Comparison of ENCODE assay signal across 8 cellular contexts in genomic region chrX:12978205-12979010, GRCh38. TPM values are rescaled to one million over a fixed set of nuclear protein-coding genes. Genes with fewer than 3 reads are reported as not detected.
A peak's percentile ranks its signal among the peaks of the same experiment; 100 is the strongest.
DNase-seq lines count a peak whose midpoint lies in the region; ATAC-seq, FAIRE-seq and TF ChIP-seq lines count a peak whose summit lies in the region.

No MANE protein-coding gene starts in this region.

- H3K27me3 ChIP-seq in H1 (replicated peaks in 1 of 4; ENCODE audit: control insufficient read depth in 3 of 4, extremely low read depth in 1 of 4, insufficient read depth in 3 of 4, low read length in 3 of 4) (no peaks in the 10 kb centered on the region), upper lobe of right lung (no peaks in the 10 kb centered on the region)

- H2BK120ac ChIP-seq in H1 (replicated peaks; ENCODE audit: low read depth, low read length) = no peak overlapping the region

- peak; percentile 81 to 84 for TF ChIP-seq POLR2A in H1 (IDR thresholded peaks at IDR 0.05; ENCODE audit: control extremely low read depth in 1 of 2, low read depth in 2 of 2, low read length in 2 of 2)

- H3K9me3 ChIP-seq in H1 (ENCODE audit: insufficient read depth in 2 of 2, low read depth in 1 of 2, low read length in 1 of 2) = no peaks in the 10 kb centered on the region
- no peaks in the 10 kb centered on the region for H3K9me3 ChIP-seq in upper lobe of right lung

- H4K91ac ChIP-seq in H1 (replicated peaks; ENCODE audit: insufficient read length, low read length) = no peak overlapping the region

- no peak overlapping the region for H3K23ac ChIP-seq in H1 (ENCODE audit: insufficient read length)

- peaks cover 23% of the 10 kb centered on the region for H3K4me1 Mint-ChIP-seq in HFFc6 (ENCODE audit: low read depth)
- peaks cover 47% of the 10 kb centered on the region for H3K4me1 Mint-ChIP-seq in activated CD4-positive, alpha-beta memory T cell treated with anti-CD3 and anti-CD28 coated beads, Interleukin-2, amount 10 ng/mL, durations not matched to agents 7 days and 5 days

- peaks cover 0 to 27% (median 4%) of the 10 kb centered on the region in 4 experiments; a peak in 3 of 8 replicates for H3K36me3 ChIP-seq in H1 (ENCODE audit: control insufficient read depth in 2 of 4, insufficient read depth in 4 of 4, low read length in 3 of 4)
- H3K36me3 ChIP-seq in upper lobe of right lung = peaks cover 5% of the 10 kb centered on the region

- DNase-seq in HFFc6 (peak; percentile 52), NCI-H146 treated with DMSO at 0.1 percent for 48 hours (lab: John Stamatoyannopoulos, UW; ENCODE audit: unreplicated experiment) (peak; percentile 78), H1 (ENCODE audit: low read depth in 1 of 2, low spot score in 2 of 2) (no peak), myocyte (ENCODE audit: low read depth) (peak; percentile 80), upper lobe of right lung (peak; percentile 71), cortex of kidney (lab: John Stamatoyannopoulos, UW) (no peak)
- DNase-seq in activated CD4-positive, alpha-beta memory T cell treated with anti-CD3 and anti-CD28 coated beads, Interleukin-2, amount 10 ng/mL, durations not matched to agents 7 days and 5 days = peak; percentile 80

- ATAC-seq in GM18498 (IDR thresholded peaks at IDR 0.05; ENCODE audit: unreplicated experiment) (peak; percentile 44), upper lobe of right lung (peak; percentile 52)

- H2BK15ac ChIP-seq in H1 (ENCODE audit: low read length) = no peak overlapping the region

- H3K14ac ChIP-seq in H1 (ENCODE audit: insufficient read length) = no peak overlapping the region

- no peaks in the 10 kb centered on the region for H4K20me1 ChIP-seq in H1 (replicated peaks in 1 of 2; ENCODE audit: control insufficient read depth in 1 of 2, insufficient read depth in 2 of 2, low read length in 2 of 2)

- peak overlapping the region; percentile 61 for H4K5ac ChIP-seq in H1 (ENCODE audit: insufficient read length, low read depth, low read length)

- H3K4me1 ChIP-seq in H1 (replicated peaks in 1 of 4; ENCODE audit: control insufficient read depth in 3 of 4, insufficient read depth in 4 of 4, low read length in 3 of 4) (peaks cover 0 to 7% (median 1%) of the 10 kb centered on the region in 4 experiments; a peak in 2 of 7 replicates), upper lobe of right lung (no peaks in the 10 kb centered on the region)

- no peaks in the 10 kb centered on the region for H3K79me1 ChIP-seq in H1 (ENCODE audit: low read depth, low read length)

- no peak overlapping the region for H2AK5ac ChIP-seq in H1 (ENCODE audit: low read depth, low read length)

- no peak for TF ChIP-seq EP300 in H1 (IDR thresholded peaks at IDR 0.05; ENCODE audit: borderline replicate concordance in 1 of 2, low read depth in 2 of 2, low read length in 2 of 2)

- intact Hi-C loops in upper lobe of right lung (cut with DNase I) = no loop called here

- POLR2A ChIA-PET in activated CD4-positive, alpha-beta memory T cell treated with anti-CD3 and anti-CD28 coated beads, Interleukin-2, amount 10 ng/mL, durations not matched to agents 7 days and 5 days (lab: Charles Lee) = interaction anchor here (0.6 to 25.0 kb wide), 16 partner anchors 10 to 757 kb away, joined by 3 to 1502 read pairs (median 8); partner anchors contain the start of gene TCEANC
- POLR2A ChIA-PET in H1 (lab: Charles Lee; ENCODE audit: partially characterized antibody) = interaction anchor here (0.6 to 3.5 kb wide), 16 partner anchors 10 to 510 kb away, joined by 3 to 14 read pairs (median 4); no protein-coding TSS in a partner anchor

- FAIRE-seq in H1 (lab: Jason Lieb, UNC) = no peak

- peak overlapping the region; percentile 30 to 63; a peak in 3 of 4 replicates for H3K4me2 ChIP-seq in H1 (ENCODE audit: insufficient read depth in 1 of 2, low read depth in 2 of 2, low read length in 2 of 2)

- H3K27ac Mint-ChIP-seq in HFFc6 = peak overlapping the region; percentile 74
- peak overlapping the region; percentile 97 for H3K27ac Mint-ChIP-seq in activated CD4-positive, alpha-beta memory T cell treated with anti-CD3 and anti-CD28 coated beads, Interleukin-2, amount 10 ng/mL, durations not matched to agents 7 days and 5 days

- H3K23me2 ChIP-seq in H1 (ENCODE audit: low read depth, low read length) = no peaks in the 10 kb centered on the region

- H2AFZ ChIP-seq in H1 (ENCODE audit: low read length) = no peak overlapping the region

- H3K4ac ChIP-seq in H1 (replicated peaks; ENCODE audit: insufficient read length, low read depth, low read length) = no peak overlapping the region

- peaks cover 0 to 26% of the 10 kb centered on the region in 2 experiments; a peak in 3 of 4 replicates for H3K79me2 ChIP-seq in H1 (ENCODE audit: control insufficient read depth in 1 of 2, insufficient read depth in 2 of 2, low read length in 2 of 2)

- no peak overlapping the region for H2BK5ac ChIP-seq in H1 (ENCODE audit: low read depth, low read length)

- peak overlapping the region; percentile 38; the same call in 1 of the 2 replicates for H4K8ac ChIP-seq in H1 (ENCODE audit: extremely low read depth, insufficient read depth, low read length)

- no peak for TF ChIP-seq RAD21 in H1 (IDR thresholded peaks at IDR 0.05 in 1 of 2, conservative IDR thresholded peaks at IDR 0.05 in 1 of 2; ENCODE audit: low read depth in 2 of 2, low read length in 2 of 2)

- peaks cover 9% of the 10 kb centered on the region for H3K27me3 Mint-ChIP-seq in HFFc6 (ENCODE audit: insufficient read depth)
- H3K27me3 Mint-ChIP-seq in activated CD4-positive, alpha-beta memory T cell treated with anti-CD3 and anti-CD28 coated beads, Interleukin-2, amount 10 ng/mL, durations not matched to agents 7 days and 5 days = no peaks in the 10 kb centered on the region

- H3K18ac ChIP-seq in H1 (ENCODE audit: extremely low read depth, low read length) = peak overlapping the region; percentile 19; the same call in 1 of the 2 replicates

- peaks cover 29% of the 10 kb centered on the region for H3K36me3 Mint-ChIP-seq in HFFc6 (ENCODE audit: low read depth)
- H3K36me3 Mint-ChIP-seq in activated CD4-positive, alpha-beta memory T cell treated with anti-CD3 and anti-CD28 coated beads, Interleukin-2, amount 10 ng/mL, durations not matched to agents 7 days and 5 days (ENCODE audit: low read depth) = peaks cover 47% of the 10 kb centered on the region

- H3K27ac ChIP-seq in H1 (ENCODE audit: low read depth, low read length) = no peak overlapping the region; the same call in 1 of the 2 replicates
- peak overlapping the region; percentile 97 for H3K27ac ChIP-seq in upper lobe of right lung

- H3K9ac ChIP-seq in H1 (replicated peaks in 1 of 4; ENCODE audit: extremely low read depth in 1 of 4, low read depth in 3 of 4, low read length in 3 of 4) = peak overlapping the region in 1 of 4 experiments; percentile 3; a peak in 2 of 7 replicates

- H2BK12ac ChIP-seq in H1 (ENCODE audit: low read depth, low read length) = no peak overlapping the region

- H3K9me3 Mint-ChIP-seq in HFFc6 = no peaks in the 10 kb centered on the region; the same call in 1 of the 2 replicates
- H3K9me3 Mint-ChIP-seq in activated CD4-positive, alpha-beta memory T cell treated with anti-CD3 and anti-CD28 coated beads, Interleukin-2, amount 10 ng/mL, durations not matched to agents 7 days and 5 days = no peaks in the 10 kb centered on the region

- WGBS in H1 (ENCODE audit: extremely low coverage in 1 of 2, insufficient coverage in 1 of 2, insufficient read length in 1 of 2, insufficient replicate concordance in 2 of 2, low coverage in 1 of 2, low lambda C conversion rate in 2 of 2, missing lambda C conversion rate in 1 of 2), 2 experiments = 25% methylated on average over 13 of the region's 13 CpGs; no CpG with 5 or more reads in 1 of the 2 experiments

- TF ChIP-seq CTCF in HFFc6 (IDR thresholded peaks at IDR 0.05) = no peak
- no peak for TF ChIP-seq CTCF in H1 (IDR thresholded peaks at IDR 0.05; ENCODE audit: control extremely low read depth in 1 of 3, insufficient read depth in 1 of 3, low read depth in 1 of 3, low read length in 3 of 3)
- TF ChIP-seq CTCF in upper lobe of right lung (IDR thresholded peaks at IDR 0.05) = no peak

- H3K4me3 ChIP-seq in H1 (ENCODE audit: extremely low read depth in 1 of 4, insufficient read depth in 2 of 4, low read depth in 3 of 4, low read length in 4 of 4) (peak overlapping the region in 2 of 4 experiments; percentile 87 to 100; a peak in 3 of 8 replicates), upper lobe of right lung (peak overlapping the region; percentile 70)

- no peak overlapping the region for H2BK20ac ChIP-seq in H1 (ENCODE audit: low read length)

- no peak overlapping the region for H3K56ac ChIP-seq in H1 (replicated peaks; ENCODE audit: insufficient read length, low read depth, low read length)

- peak overlapping the region; percentile 94 for H3K4me3 Mint-ChIP-seq in HFFc6
- H3K4me3 Mint-ChIP-seq in activated CD4-positive, alpha-beta memory T cell treated with anti-CD3 and anti-CD28 coated beads, Interleukin-2, amount 10 ng/mL, durations not matched to agents 7 days and 5 days = peak overlapping the region; percentile 89

- CTCF ChIA-PET in activated CD4-positive, alpha-beta memory T cell treated with anti-CD3 and anti-CD28 coated beads, Interleukin-2, amount 10 ng/mL, durations not matched to agents 7 days and 5 days (lab: Charles Lee) = interaction anchor here (0.7 to 14.0 kb wide), 15 partner anchors 8 to 510 kb away, joined by 3 to 210 read pairs (median 5); no protein-coding TSS in a partner anchor
- CTCF ChIA-PET in H1 (lab: Charles Lee; ENCODE audit: partially characterized antibody) = interaction anchor here (0.6 to 2.3 kb wide), 4 partner anchors 12 to 187 kb away, joined by 3 to 9 read pairs (median 4); no protein-coding TSS in a partner anchor

TF ChIP-seq in H1, 55 proteins besides CTCF, POLR2A, EP300 and RAD21 (continues in another document):
- TF ChIP-seq CEBPB (IDR thresholded peaks at IDR 0.05; ENCODE audit: low read depth, low read length) = no peak

RNA-seq across cellular contexts. Expression of gene TMSB4X, which starts 3.5 kb away (rescaled TPM):
- total RNA-seq in HFFc6 (2021; fragmentation: NEBNext Ultra II Directional; extraction: Animal tissue kit (Norgen Biotek cat#: 25700)) = 1,000 to 10,000 TPM; 2,364 to 3,067 (median 2,845) TPM
- total RNA-seq in activated CD4-positive, alpha-beta memory T cell treated with anti-CD3 and anti-CD28 coated beads, Interleukin-2, amount 10 ng/mL, durations not matched to agents 7 days and 5 days = over 10,000 TPM; 10,813 to 11,021 TPM
- 2,063 and 2,127 TPM in 2 replicates for total RNA-seq in H1 (2021; fragmentation: NEBNext Ultra II Directional; extraction: Animal tissue kit (Norgen Biotek cat#: 25700))
- polyA plus RNA-seq in H1 (2011; rRNA removed) = 898 and 2,112 TPM in 2 replicates
- polyA plus RNA-seq in H1 (2011; cell fraction: cytosol; rRNA removed) = 2,037 TPM
- polyA plus RNA-seq in H1 (2011; cell fraction: nucleus; rRNA removed) = 1,449 TPM
- polyA plus RNA-seq in H1 (2012, experiment 1 of 2) = 3,988 to 5,303 TPM (median 4,778 TPM) in 4 replicates
- polyA plus RNA-seq in H1 (2012, experiment 2 of 2) = 2,070 TPM
- polyA plus RNA-seq in H1 (2013, experiment 1 of 2) = 2,940 TPM
- 3,080 TPM for polyA plus RNA-seq in H1 (2013, experiment 2 of 2)
- polyA minus RNA-seq in H1 (2011; rRNA and poly(A)+ RNA removed) = 1,070 and 1,196 TPM in 2 replicates
- polyA minus RNA-seq in H1 (2011; cell fraction: cytosol; rRNA and poly(A)+ RNA removed) = 423 TPM
- 584 TPM for polyA minus RNA-seq in H1 (2011; cell fraction: nucleus; rRNA and poly(A)+ RNA removed)
- total RNA-seq in myocyte (2,306 and 4,478 TPM in 2 replicates), upper lobe of right lung (4,663 TPM)
- 5,381 TPM for polyA plus RNA-seq in myocyte (2012)

Comparison
In these comparisons a context has a peak if more than half of its experiments do, and no peak if none do; other contexts are left out.
1. DNase-seq: peak in HFFc6 (single experiment), NCI-H146 treated with DMSO at 0.1 percent for 48 hours (single experiment), activated CD4-positive, alpha-beta memory T cell treated with anti-CD3 and anti-CD28 coated beads, Interleukin-2, amount 10 ng/mL, durations not matched to agents 7 days and 5 days (single experiment), myocyte (single experiment) and upper lobe of right lung (single experiment); none in H1 (0 of 2) and cortex of kidney (single experiment).